17 cellular contexts compared by ENCODE assay signal in the genomic region with DNA sequence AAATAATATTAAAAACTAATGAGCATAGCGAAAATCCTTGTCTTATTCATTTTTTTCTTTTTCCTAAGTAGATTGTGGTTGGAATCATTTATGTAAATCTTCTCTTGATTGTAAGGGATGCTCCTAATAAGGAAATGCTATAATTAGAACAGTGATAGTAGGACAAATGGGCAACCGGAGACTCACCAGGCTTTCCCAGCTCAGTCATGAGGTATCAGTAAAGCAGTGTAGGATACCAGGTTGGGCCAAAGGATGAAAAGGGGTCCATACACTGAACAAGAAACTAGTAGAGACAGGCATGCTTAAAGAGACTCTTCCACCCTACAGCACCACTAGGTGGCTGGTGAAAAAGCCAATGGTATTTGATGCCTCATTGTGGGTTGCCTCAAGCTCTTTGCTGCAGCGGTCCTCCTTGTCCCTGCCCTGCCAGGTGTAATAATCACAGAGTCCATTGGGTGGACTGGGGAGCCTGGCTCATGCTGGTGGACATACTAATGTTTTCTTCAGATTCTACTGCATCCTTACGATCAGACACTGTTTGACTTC.
A peak's percentile ranks its signal among the peaks of the same experiment; 100 is the strongest.
DNase-seq lines count a peak whose midpoint lies in the region; ATAC-seq and TF ChIP-seq lines count a peak whose summit lies in the region.
"Had no signal": no experiment of that assay in that cellular context is flagged by ENCODE, and none has a peak within 500 bp of the region (broad histone marks: within the 10 kb centered on the region; RNA-seq: fewer than 3 reads in every experiment).

No MANE protein-coding gene starts in this region.

- no peak overlapping the region for H3K27ac Mint-ChIP-seq in T-cell
- H3K27ac Mint-ChIP-seq: activated naive CD8-positive, alpha-beta T cell; CD4-positive, CD25-positive, alpha-beta regulatory T cell; memory B cell had no signal

- H3K27ac ChIP-seq in spleen (no peak overlapping the region), esophagus muscularis mucosa (replicated peaks in 1 of 4) (no peak overlapping the region)
- H3K27ac ChIP-seq: esophagus squamous epithelium had no signal

- POLR2A ChIA-PET in T-cell (lab: Charles Lee) = no interaction called here

- no peaks in the 10 kb centered on the region for H3K36me3 Mint-ChIP-seq in T-cell
- H3K36me3 Mint-ChIP-seq: activated naive CD8-positive, alpha-beta T cell; CD4-positive, CD25-positive, alpha-beta regulatory T cell; memory B cell had no signal

- H3K4me3 Mint-ChIP-seq in T-cell = no peak overlapping the region
- H3K4me3 Mint-ChIP-seq: activated naive CD8-positive, alpha-beta T cell; CD4-positive, CD25-positive, alpha-beta regulatory T cell; memory B cell had no signal

- H3K9me3 ChIP-seq in spleen (peaks cover 0 to 10% (median 3%) of the 10 kb centered on the region in 8 donors), esophagus muscularis mucosa (no peaks in the 10 kb centered on the region)
- H3K9me3 ChIP-seq: esophagus squamous epithelium had no signal

- CTCF ChIA-PET in T-cell (lab: Charles Lee) = no interaction called here

- DNase-seq in ELR (ENCODE audit: low read depth) (peak; percentile 5), HFF-Myc (ENCODE audit: extremely low read depth, low read depth) (no peak), SW480 (ENCODE audit: low spot score) (peak; percentile 60), iPS-NIHi11 (ENCODE audit: low spot score) (peak; percentile 51), spleen (no peak), T-cell (no peak), esophagus muscularis mucosa (ENCODE audit: extremely low spot score) (no peak)
- no peak for DNase-seq in activated CD4-positive, alpha-beta T cell treated with anti-CD3 and anti-CD28 coated beads, Interleukin-2, amount 50 U/mL, for 4 hours
- DNase-seq: CD4-positive, CD25-positive, alpha-beta regulatory T cell; esophagus squamous epithelium; GF-D8; NCI-H1694; NCI-H748 treated with DMSO at 0.1 percent for 48 hours; small intestine had no signal

- no peaks in the 10 kb centered on the region for H3K4me1 Mint-ChIP-seq in T-cell
- H3K4me1 Mint-ChIP-seq: CD4-positive, CD25-positive, alpha-beta regulatory T cell; memory B cell had no signal

- H3K27me3 ChIP-seq in spleen (replicated peaks in 1 of 7) = peaks cover 0 to 10% (median 0%) of the 10 kb centered on the region in 7 donors
- no peaks in the 10 kb centered on the region for H3K27me3 ChIP-seq in esophagus muscularis mucosa
- H3K27me3 ChIP-seq: esophagus squamous epithelium had no signal

- intact Hi-C loops in spleen (cut with DNase I; ENCODE audit: low total_unique reads) (loop anchor here (10.0 kb wide), 1 partner anchor 1734 kb away; no protein-coding TSS in a partner anchor), esophagus muscularis mucosa (cut with DNase I) (loop anchor here (10.0 kb wide), 1 partner anchor 1744 kb away; no protein-coding TSS in a partner anchor)

- H3K4me3 ChIP-seq in HFF-Myc (replicated peaks; ENCODE audit: low read depth, low read length) (no peak overlapping the region), spleen (no peak overlapping the region), esophagus muscularis mucosa (no peak overlapping the region)
- H3K4me3 ChIP-seq: esophagus squamous epithelium had no signal

- TF ChIP-seq EP300 in esophagus muscularis mucosa (IDR thresholded peaks at IDR 0.05) = no peak

- peaks cover 2 to 20% of the 10 kb centered on the region in 2 donors for H3K27me3 Mint-ChIP-seq in T-cell

- H3K36me3 ChIP-seq in spleen (no peaks in the 10 kb centered on the region), esophagus muscularis mucosa (no peaks in the 10 kb centered on the region)
- H3K36me3 ChIP-seq: esophagus squamous epithelium had no signal

- H3K9me3 Mint-ChIP-seq in T-cell = peaks cover 0 to 5% (median 0%) of the 10 kb centered on the region in 3 donors
- H3K9me3 Mint-ChIP-seq: memory B cell had no signal

- H3K4me1 ChIP-seq in spleen = no peaks in the 10 kb centered on the region
- no peaks in the 10 kb centered on the region for H3K4me1 ChIP-seq in esophagus muscularis mucosa
- H3K4me1 ChIP-seq: esophagus squamous epithelium had no signal

- peak; percentile 14 for TF ChIP-seq CTCF in HFF-Myc (IDR thresholded peaks at IDR 0.05; ENCODE audit: low read depth, low read length, missing control alignments)
- no peak for TF ChIP-seq CTCF in spleen (IDR thresholded peaks at IDR 0.05 in 8 of 11, conservative IDR thresholded peaks at IDR 0.05 in 3 of 11)
- no peak for TF ChIP-seq CTCF in esophagus muscularis mucosa (IDR thresholded peaks at IDR 0.05)

- ATAC-seq in T-cell (replicated peaks in 1 of 4) = no peak
- ATAC-seq: activated CD4-positive, CD25-positive, alpha-beta regulatory T cell treated with anti-CD3 and anti-CD28 coated beads, Interleukin-2, amount 50 U/mL, for 24 hours had no signal

- 81 to 91% (median 86%) methylated on average over 4 of the region's 4 CpGs for WGBS in spleen, 5 donors
- WGBS in esophagus muscularis mucosa = 75% methylated on average over 4 of the region's 4 CpGs

- TF ChIP-seq POLR2A in spleen (IDR thresholded peaks at IDR 0.05) = no peak
- no peak for TF ChIP-seq POLR2A in esophagus muscularis mucosa (IDR thresholded peaks at IDR 0.05; ENCODE audit: low read depth)

Comparison
In these comparisons a context has a peak if more than half of its experiments do, and no peak if none do; other contexts are left out.
1. DNase-seq: peak in ELR (single experiment), SW480 (single experiment) and iPS-NIHi11 (single experiment); none in HFF-Myc (single experiment), activated CD4-positive, alpha-beta T cell treated with anti-CD3 and anti-CD28 coated beads, Interleukin-2, amount 50 U/mL, for 4 hours (0 of 2), spleen (single experiment), T-cell (0 of 34) and esophagus muscularis mucosa (single experiment).